ENCODE assay signal across 18 cellular contexts in genomic region chr12:12510141-12510540, GRCh38. TPM values are rescaled to one million over a fixed set of nuclear protein-coding genes. Genes with fewer than 3 reads are reported as not detected.
DNase-seq lines count a peak whose midpoint lies in the region; ATAC-seq and TF ChIP-seq lines count a peak whose summit lies in the region.
"Had no signal": no experiment of that assay in that cellular context is flagged by ENCODE, and none has a peak within 500 bp of the region (broad histone marks: within the 10 kb centered on the region; RNA-seq: fewer than 3 reads in every experiment).

No MANE protein-coding gene starts in this region.

- no peak for TF ChIP-seq CTCF in psoas muscle (IDR thresholded peaks at IDR 0.05)

- H3K9me3 ChIP-seq in psoas muscle, result no peaks in the 10 kb centered on the region
- no peaks in the 10 kb centered on the region for H3K9me3 ChIP-seq in HAP-1
- H3K9me3 ChIP-seq: thyroid gland had no signal

- H3K27me3 ChIP-seq in psoas muscle (ENCODE audit: insufficient read depth in 3 of 3, low read length in 2 of 3) (no peaks in the 10 kb centered on the region), HAP-1 (ENCODE audit: low read depth) (no peaks in the 10 kb centered on the region)
- H3K27me3 ChIP-seq: thyroid gland had no signal

- peak overlapping the region; percentile 92 for H3K27ac ChIP-seq in epithelial cell of prostate
- peak overlapping the region; percentile 57 for H3K27ac ChIP-seq in psoas muscle

- H3K36me3 ChIP-seq in psoas muscle (ENCODE audit: insufficient read depth in 1 of 2, low read depth in 1 of 2) (no peaks in the 10 kb centered on the region), HAP-1 (replicated peaks) (no peaks in the 10 kb centered on the region)
- H3K36me3 ChIP-seq: thyroid gland had no signal

- DNase-seq in EH (ENCODE audit: low read depth) (peak; percentile 84), RKO (ENCODE audit: low spot score) (peak; percentile 76), epithelial cell of prostate (ENCODE audit: low read depth, low spot score) (peak; percentile 82), psoas muscle (no peak), OCI-M2 (lab: John Stamatoyannopoulos, UW; ENCODE audit: unreplicated experiment) (no peak), HAP-1 (ENCODE audit: low spot score in 2 of 2) (no peak)
- DNase-seq in NK-92 treated with Interleukin-12 subunit alpha and Interleukin-12 subunit beta, amount 100 ng/mL, for 24 hours (lab: John Stamatoyannopoulos, UW), result no peak
- DNase-seq: activated CD4-positive, alpha-beta T cell treated with anti-CD3 and anti-CD28 coated beads, Interleukin-2, amount 50 U/mL, for 1 hour; activated naive CD4-positive, alpha-beta T cell; cortex of kidney; DMS153; nephron progenitor cell; T-cell; thyroid gland had no signal

- intact Hi-C loops in psoas muscle (cut with DNase I), result no loop called here

- H3K4me3 ChIP-seq in psoas muscle (no peak overlapping the region), HAP-1 (no peak overlapping the region)
- H3K4me3 ChIP-seq: GM12878, skin epidermis, thyroid gland had no signal

- WGBS in psoas muscle, 3 donors, result 85 to 86% (median 85%) methylated on average over 2 of the region's 2 CpGs

- peaks cover 71% of the 10 kb centered on the region for H3K4me1 ChIP-seq in psoas muscle
- peaks cover 54% of the 10 kb centered on the region for H3K4me1 ChIP-seq in HAP-1

- in situ Hi-C loops in HAP-1 (cut with MboI; ENCODE audit: low sequenced_read_pairs), result no loop called here

- ATAC-seq in psoas muscle (peak; percentile 33 to 72 (median 64)), GM21825 (IDR thresholded peaks at IDR 0.05; ENCODE audit: unreplicated experiment) (no peak)
- ATAC-seq: GM12878, left lobe of liver, T-cell had no signal

RNA-seq across cellular contexts. Expression of gene DUSP16, which starts 52.5 kb away (rescaled TPM):
- total RNA-seq in psoas muscle, result 10 to 100 TPM; 14.2 to 23.8 (median 19.7) TPM
- 1 to 10 TPM; 3.3 to 8.4 (median 4.5) TPM for polyA plus RNA-seq in psoas muscle

Comparison
In these comparisons a context has a peak if more than half of its experiments do, and no peak if none do; other contexts are left out.
1. DNase-seq: peak in EH (single experiment), RKO (single experiment) and epithelial cell of prostate (single experiment); none in psoas muscle (0 of 2), NK-92 treated with Interleukin-12 subunit alpha and Interleukin-12 subunit beta, amount 100 ng/mL, for 24 hours (single experiment), OCI-M2 (single experiment) and HAP-1 (0 of 2).